Comparison of ENCODE assay signal across 8 cellular contexts in genomic region chr1:93180723-93181613, GRCh38. TPM values are rescaled to one million over a fixed set of nuclear protein-coding genes. Genes with fewer than 3 reads are reported as not detected.
DNase-seq lines count a peak whose midpoint lies in the region; ATAC-seq and TF ChIP-seq lines count a peak whose summit lies in the region.

CCDC18 (plus strand) TSS chr1:93180724; CDS start chr1:93183362, 2,638 bp downstream.

- no peaks in the 10 kb centered on the region for H3K27me3 ChIP-seq in stomach smooth muscle (ENCODE audit: control insufficient read depth in 1 of 2, insufficient read depth in 2 of 2, low read length in 2 of 2)

- H3K4me1 ChIP-seq in stomach smooth muscle (ENCODE audit: control insufficient read depth, insufficient read depth, low read length) = peaks cover 3% of the 10 kb centered on the region

- no peaks in the 10 kb centered on the region for H3K9me3 ChIP-seq in stomach smooth muscle (ENCODE audit: control insufficient read depth in 2 of 2, low read length in 2 of 2)

- H3K27ac ChIP-seq in C4-2B (peak within 1 kb of the TSS; percentile 99), caudate nucleus (ENCODE audit: low read depth, low read length) (peak within 1 kb of the TSS; percentile 98), stomach smooth muscle (ENCODE audit: low read length) (peak within 1 kb of the TSS; percentile 99)

- H3K27me3 Mint-ChIP-seq in mesothelial cell of epicardium (ENCODE audit: low read depth) = no peaks in the 10 kb centered on the region

- H3K4me1 Mint-ChIP-seq in mesothelial cell of epicardium = peaks cover 19% of the 10 kb centered on the region

- no peaks in the 10 kb centered on the region for H3K36me3 Mint-ChIP-seq in mesothelial cell of epicardium

- peak within 1 kb of the TSS; percentile 91 to 96 for H3K4me3 ChIP-seq in stomach smooth muscle (ENCODE audit: low read length in 2 of 2)

- peak within 1 kb of the TSS; percentile 93 for H3K4me3 Mint-ChIP-seq in mesothelial cell of epicardium

- no peaks in the 10 kb centered on the region for H3K9me3 Mint-ChIP-seq in mesothelial cell of epicardium

- DNase-seq in T follicular helper cell (ENCODE audit: low read depth) (peak; percentile 46), caudate nucleus (lab: John Stamatoyannopoulos, UW) (peak in 4 of 61 donors; percentile 51 to 69 (median 61)), mesothelial cell of epicardium (ENCODE audit: low spot score in 2 of 2, unreplicated experiment in 2 of 2) (no peak), left lobe of liver (ENCODE audit: low spot score) (no peak)

- peak within 1 kb of the TSS; percentile 98 to 99 for H3K9ac ChIP-seq in stomach smooth muscle (ENCODE audit: low read length in 2 of 2)

- ATAC-seq in GM18517 (IDR thresholded peaks at IDR 0.05; ENCODE audit: unreplicated experiment) (peak; percentile 4), HG03460 (IDR thresholded peaks at IDR 0.05; ENCODE audit: unreplicated experiment) (peak; percentile 15), left lobe of liver (no peak)

- no peaks in the 10 kb centered on the region for H3K36me3 ChIP-seq in stomach smooth muscle (ENCODE audit: control insufficient read depth in 2 of 2, insufficient read depth in 2 of 2, low read length in 2 of 2)

- TF ChIP-seq CTCF in C4-2B (conservative IDR thresholded peaks at IDR 0.05) (no peak), mesothelial cell of epicardium (IDR thresholded peaks at IDR 0.05; ENCODE audit: unreplicated experiment) (no peak)

- peak within 1 kb of the TSS; percentile 100 for H3K27ac Mint-ChIP-seq in mesothelial cell of epicardium

RNA-seq across cellular contexts. Expression of gene CCDC18, which starts in this region (rescaled TPM):
- 7.5 to 9.9 TPM (median 8.2 TPM) in 3 replicates for total RNA-seq in mesothelial cell of epicardium
- 2.3 TPM for total RNA-seq in left lobe of liver
